Comparison of ENCODE assay signal across 1 cellular context in genomic region chrX:114842181-114842580, GRCh38.
TF ChIP-seq lines count a peak whose summit lies in the region.

No MANE protein-coding gene starts in this region.

TF ChIP-seq in SK-N-SH treated with all-trans-retinoic acid at 6 μM for 48 hours, 23 proteins besides CTCF, POLR2A, EP300 and RAD21 (continued from another document):
- TF ChIP-seq CREB5 (CRISPR knock-in tag; IDR thresholded peaks at IDR 0.05; ENCODE audit: low read depth) (no peak), ZNF565 (CRISPR knock-in tag; conservative IDR thresholded peaks at IDR 0.05; ENCODE audit: low read depth) (no peak), RARB (CRISPR knock-in tag; IDR thresholded peaks at IDR 0.05) (no peak), ISL1 (CRISPR knock-in tag; IDR thresholded peaks at IDR 0.05) (no peak), PATZ1 (CRISPR knock-in tag; IDR thresholded peaks at IDR 0.05; ENCODE audit: borderline replicate concordance) (no peak), ZNF70 (CRISPR knock-in tag; IDR thresholded peaks at IDR 0.05) (no peak), ARNTL (CRISPR knock-in tag; IDR thresholded peaks at IDR 0.05; ENCODE audit: borderline replicate concordance, low read depth) (no peak)
TF ChIP-seq in SK-N-SH treated with all-trans-retinoic acid at 6 μM for 48 hours: peak in this region for 0.
